9 cellular contexts compared by ENCODE assay signal in the genomic region with DNA sequence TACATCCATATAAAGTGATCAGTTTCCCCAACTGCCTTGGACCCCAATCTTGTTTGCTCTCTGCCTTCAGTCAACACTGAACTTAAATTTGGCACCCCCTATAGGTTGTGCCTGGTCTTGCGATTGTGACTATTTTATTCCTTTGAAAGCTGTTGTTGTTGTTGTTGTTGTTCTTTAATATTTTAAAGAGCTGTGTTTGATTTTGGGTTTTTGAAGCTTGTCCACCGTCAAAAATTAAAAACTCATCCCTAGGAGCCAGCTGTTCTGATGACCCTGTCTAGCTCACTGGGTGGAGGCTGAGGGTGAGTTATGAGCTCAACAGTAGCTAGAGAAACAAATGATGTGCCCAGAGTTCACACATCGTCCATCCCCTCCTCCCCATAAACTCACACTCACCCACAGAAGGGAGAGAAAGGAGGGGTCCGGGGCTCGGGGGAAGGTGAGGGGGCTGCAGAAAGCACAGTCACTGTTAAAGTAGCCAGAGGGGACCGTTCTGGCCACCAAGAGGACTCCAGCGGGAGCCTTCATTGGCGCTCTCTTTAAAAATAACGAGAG. TPM values are rescaled to one million over a fixed set of nuclear protein-coding genes. Genes with fewer than 3 reads are reported as not detected.
DNase-seq lines count a peak whose midpoint lies in the region; ATAC-seq and TF ChIP-seq lines count a peak whose summit lies in the region.
"Had no signal": no experiment of that assay in that cellular context is flagged by ENCODE, and none has a peak within 500 bp of the region (broad histone marks: within the 10 kb centered on the region; RNA-seq: fewer than 3 reads in every experiment).

No MANE protein-coding gene starts in this region.

- intact Hi-C loops in upper lobe of right lung (cut with DNase I) = no loop called here

- H4K20me1 ChIP-seq in OCI-LY1 (ENCODE audit: insufficient read depth, low read length) = no peaks in the 10 kb centered on the region

- H3K9ac ChIP-seq in OCI-LY1 (ENCODE audit: low read length) = no peak overlapping the region

- no peak for ATAC-seq in upper lobe of right lung

- H3K4me1 ChIP-seq in OCI-LY1 (ENCODE audit: insufficient read depth, low read length, severe bottlenecking) = peaks cover 12% of the 10 kb centered on the region
- peaks cover 6% of the 10 kb centered on the region for H3K4me1 ChIP-seq in upper lobe of right lung

- H3F3A ChIP-seq in OCI-LY1 (ENCODE audit: insufficient read depth, low read length) = no peaks in the 10 kb centered on the region

- in situ Hi-C loops in GM13976 (cut with MboI; ENCODE audit: low sequenced_read_pairs, unreplicated experiment) = loop anchor here (25.0 kb wide), 1 partner anchor 848 kb away; a partner anchor contains a TSS

- TF ChIP-seq CTCF in GM13976 (IDR thresholded peaks at IDR 0.05; ENCODE audit: borderline replicate concordance, control extremely low read depth, extremely low read depth, insufficient read depth, missing control alignments) (no peak), OCI-LY1 (IDR thresholded peaks at IDR 0.05; ENCODE audit: low read length) (peak; percentile 52), fibroblast of villous mesenchyme (IDR thresholded peaks at IDR 0.05; ENCODE audit: insufficient read depth, low read depth, low read length) (peak; percentile 33), upper lobe of right lung (IDR thresholded peaks at IDR 0.05) (no peak)

- no peaks in the 10 kb centered on the region for H3K79me2 ChIP-seq in OCI-LY1 (ENCODE audit: insufficient read depth, low read length)

- peak; percentile 22 for DNase-seq in A172 (ENCODE audit: low spot score)
- peak; percentile 18 for DNase-seq in GM13976 (ENCODE audit: low spot score)
- DNase-seq in fibroblast of villous mesenchyme (ENCODE audit: low read depth) = no peak
- DNase-seq in upper lobe of right lung = no peak
- DNase-seq in activated CD4-positive, alpha-beta T cell treated with anti-CD3 and anti-CD28 coated beads, Interleukin-2, amount 50 U/mL, for 4 hours = no peak
- DNase-seq in activated CD4-positive, alpha-beta T cell treated with anti-CD3 and anti-CD28 coated beads, Interleukin-2, amount 50 U/mL, for 1 hour = no peak
- DNase-seq in cerebellar cortex (ENCODE audit: low spot score) = no peak
- DNase-seq: activated T-cell treated with anti-CD3 and anti-CD28 coated beads, Interleukin-2, amount 50 U/mL, for 1 hour had no signal

- H3K9me3 ChIP-seq in OCI-LY1 (ENCODE audit: low read length) = peaks cover 8% of the 10 kb centered on the region
- no peaks in the 10 kb centered on the region for H3K9me3 ChIP-seq in upper lobe of right lung

- H3K4me3 ChIP-seq in OCI-LY1 (ENCODE audit: low read depth, low read length, poor library complexity, severe bottlenecking) = no peak overlapping the region
- no peak overlapping the region for H3K4me3 ChIP-seq in fibroblast of villous mesenchyme (ENCODE audit: low read depth, low read length)
- no peak overlapping the region for H3K4me3 ChIP-seq in upper lobe of right lung

- H3K9me2 ChIP-seq in OCI-LY1 (ENCODE audit: low read depth, low read length) = no peaks in the 10 kb centered on the region

- H3K36me3 ChIP-seq in OCI-LY1 (ENCODE audit: insufficient read depth, low read length) = no peaks in the 10 kb centered on the region
- no peaks in the 10 kb centered on the region for H3K36me3 ChIP-seq in upper lobe of right lung

- H3K27me3 ChIP-seq in OCI-LY1 (ENCODE audit: insufficient read depth, low read length) = no peaks in the 10 kb centered on the region
- peaks cover 100% of the 10 kb centered on the region for H3K27me3 ChIP-seq in upper lobe of right lung

- H2AFZ ChIP-seq in OCI-LY1 (ENCODE audit: low read length) = no peak overlapping the region

- H3K27ac ChIP-seq in OCI-LY1 (ENCODE audit: low read depth, low read length, poor library complexity, severe bottlenecking) (no peak overlapping the region), upper lobe of right lung (no peak overlapping the region)

- H3K4me2 ChIP-seq in OCI-LY1 (ENCODE audit: low read length) = no peak overlapping the region

RNA-seq across cellular contexts. Expression of a gene that starts 4.0 kb away (rescaled TPM):
- not detected in 2 replicates for total RNA-seq in A172 (2014; rRNA removed; shearing (Covaris generic))
- total RNA-seq in fibroblast of villous mesenchyme (not detected in 2 replicates), upper lobe of right lung (not detected)

Comparison
In these comparisons a context has a peak if more than half of its experiments do, and no peak if none do; other contexts are left out.
1. DNase-seq: peak in A172 (single experiment) and GM13976 (single experiment); none in fibroblast of villous mesenchyme (single experiment), upper lobe of right lung (single experiment), activated CD4-positive, alpha-beta T cell treated with anti-CD3 and anti-CD28 coated beads, Interleukin-2, amount 50 U/mL, for 4 hours (0 of 2), activated CD4-positive, alpha-beta T cell treated with anti-CD3 and anti-CD28 coated beads, Interleukin-2, amount 50 U/mL, for 1 hour (single experiment) and cerebellar cortex (single experiment).
2. CTCF ChIP-seq: peak in OCI-LY1 (single experiment) and fibroblast of villous mesenchyme (single experiment); none in GM13976 (single experiment) and upper lobe of right lung (single experiment).